In genomic region chr10:96129387-96130325, GRCh38 we compare ENCODE assay signal across 1 cellular context.
TF ChIP-seq lines count a peak whose summit lies in the region.

ZNF518A (plus strand) TSS chr10:96130297; CDS start chr10:96156323, 26,026 bp downstream.

TF ChIP-seq in HepG2, 621 proteins besides CTCF, POLR2A, EP300 and RAD21 (continued from another document and continues in another):
- TF ChIP-seq SMARCE1 (IDR thresholded peaks at IDR 0.05; ENCODE audit: borderline replicate concordance) = no peak
- TF ChIP-seq MXD3 (CRISPR knock-in tag; IDR thresholded peaks at IDR 0.05) = peak; percentile 58; the same call in 1 of the 2 replicates
- TF ChIP-seq ZNF12 (CRISPR knock-in tag; IDR thresholded peaks at IDR 0.05) = no peak
- peak; percentile 46 for TF ChIP-seq ZNF781 (CRISPR knock-in tag; IDR thresholded peaks at IDR 0.05; ENCODE audit: borderline replicate concordance, not compliant biosample characterization)
- TF ChIP-seq ZNF513 (CRISPR knock-in tag; conservative IDR thresholded peaks at IDR 0.05) = no peak
- no peak for TF ChIP-seq MTF1 (CRISPR knock-in tag; IDR thresholded peaks at IDR 0.05)
- TF ChIP-seq SRSF9 (IDR thresholded peaks at IDR 0.05; ENCODE audit: borderline replicate concordance, insufficient read depth, low read depth, low read length, poor library complexity, severe bottlenecking) = no peak
- no peak for TF ChIP-seq NFE2 (CRISPR knock-in tag; IDR thresholded peaks at IDR 0.05)
- peak; percentile 78 for TF ChIP-seq ZNF768 (CRISPR knock-in tag; IDR thresholded peaks at IDR 0.05)
- 0 out of 2 replicates have a peak, but pooled peaks have one; percentile 54 for TF ChIP-seq ZSCAN29 (CRISPR knock-in tag; conservative IDR thresholded peaks at IDR 0.05)
- TF ChIP-seq JUND (CRISPR knock-in tag; IDR thresholded peaks at IDR 0.05) = peak; percentile 50; the same call in 1 of the 2 replicates
- no peak; the same call in 1 of the 2 replicates for TF ChIP-seq ZSCAN5A (CRISPR knock-in tag; IDR thresholded peaks at IDR 0.05; ENCODE audit: borderline replicate concordance)
- no peak for TF ChIP-seq PRMT3 (CRISPR knock-in tag; IDR thresholded peaks at IDR 0.05; ENCODE audit: borderline replicate concordance, low read depth)
- no peak for TF ChIP-seq RBAK (CRISPR knock-in tag; IDR thresholded peaks at IDR 0.05)
- peak; percentile 76; the same call in 1 of the 2 replicates for TF ChIP-seq KDM4B (CRISPR knock-in tag; IDR thresholded peaks at IDR 0.05)
- TF ChIP-seq CREB3 (CRISPR knock-in tag; IDR thresholded peaks at IDR 0.05) = no peak
- no peak for TF ChIP-seq ZSCAN22 (CRISPR knock-in tag; IDR thresholded peaks at IDR 0.05)
- TF ChIP-seq ZNF501 (CRISPR knock-in tag; IDR thresholded peaks at IDR 0.05) = peak; percentile 86
- peak; percentile 73 to 94; a peak in 3 of 4 replicates for TF ChIP-seq HMGXB4 (CRISPR knock-in tag; IDR thresholded peaks at IDR 0.05; ENCODE audit: borderline replicate concordance in 1 of 2, low read depth in 1 of 2)
- no peak for TF ChIP-seq ZNF576 (CRISPR knock-in tag; IDR thresholded peaks at IDR 0.05)
- TF ChIP-seq ZSCAN30 (CRISPR knock-in tag; IDR thresholded peaks at IDR 0.05) = peak; percentile 85; the same call in 1 of the 2 replicates
- peak; percentile 62 for TF ChIP-seq ZBTB7B (CRISPR knock-in tag; IDR thresholded peaks at IDR 0.05)
- TF ChIP-seq SKIL (CRISPR knock-in tag; IDR thresholded peaks at IDR 0.05; ENCODE audit: borderline replicate concordance) = no peak
- no peak for TF ChIP-seq STAG1 (CRISPR knock-in tag; IDR thresholded peaks at IDR 0.05)
- peak; percentile 82; the same call in 1 of the 2 replicates for TF ChIP-seq ZNF580 (CRISPR knock-in tag; IDR thresholded peaks at IDR 0.05; ENCODE audit: borderline replicate concordance, low read depth)
- TF ChIP-seq ZNF709 (CRISPR knock-in tag; IDR thresholded peaks at IDR 0.05) = peak; percentile 65; the same call in 1 of the 2 replicates
- no peak; the same call in 1 of the 2 replicates for TF ChIP-seq ZNF503 (CRISPR knock-in tag; IDR thresholded peaks at IDR 0.05)
- no peak for TF ChIP-seq TOE1 (CRISPR knock-in tag; IDR thresholded peaks at IDR 0.05)
- peak; percentile 81; the same call in 1 of the 2 replicates for TF ChIP-seq MED1 (CRISPR knock-in tag; IDR thresholded peaks at IDR 0.05)
- peak; percentile 41; the same call in 1 of the 2 replicates for TF ChIP-seq ZFP41 (CRISPR knock-in tag; IDR thresholded peaks at IDR 0.05; ENCODE audit: borderline replicate concordance)
- TF ChIP-seq ZXDC (CRISPR knock-in tag; IDR thresholded peaks at IDR 0.05) = peak; percentile 93
- TF ChIP-seq PPARG (CRISPR knock-in tag; conservative IDR thresholded peaks at IDR 0.05) = no peak
- no peak for TF ChIP-seq SNAI1 (CRISPR knock-in tag; IDR thresholded peaks at IDR 0.05; ENCODE audit: borderline replicate concordance)
- TF ChIP-seq FOXK1 (CRISPR knock-in tag; IDR thresholded peaks at IDR 0.05; ENCODE audit: borderline replicate concordance, low read depth) = peak; percentile 55; the same call in 1 of the 2 replicates
- peak; percentile 61 for TF ChIP-seq ZNF317 (CRISPR knock-in tag; IDR thresholded peaks at IDR 0.05)
- TF ChIP-seq YEATS4 (CRISPR knock-in tag; IDR thresholded peaks at IDR 0.05; ENCODE audit: borderline replicate concordance) = peak; percentile 97
- TF ChIP-seq ZNF652 (CRISPR knock-in tag; IDR thresholded peaks at IDR 0.05; ENCODE audit: borderline replicate concordance, low read depth) = 0 out of 2 replicates have a peak, but pooled peaks have one; percentile 2
- TF ChIP-seq NBN (conservative IDR thresholded peaks at IDR 0.05) = no peak
- TF ChIP-seq FOXP1 (IDR thresholded peaks at IDR 0.05) = no peak
- TF ChIP-seq FOXP1 (CRISPR knock-in tag; IDR thresholded peaks at IDR 0.05) = no peak
- peak; percentile 69; the same call in 1 of the 2 replicates for TF ChIP-seq ZNF264 (CRISPR knock-in tag; IDR thresholded peaks at IDR 0.05)
- no peak for TF ChIP-seq ZNF569 (CRISPR knock-in tag; IDR thresholded peaks at IDR 0.05; ENCODE audit: borderline replicate concordance)
- TF ChIP-seq DNMT3B (CRISPR knock-in tag; conservative IDR thresholded peaks at IDR 0.05) = no peak
- no peak for TF ChIP-seq DPF2 (CRISPR knock-in tag; IDR thresholded peaks at IDR 0.05; ENCODE audit: borderline replicate concordance, low read depth)
- TF ChIP-seq ZNF460 (CRISPR knock-in tag; IDR thresholded peaks at IDR 0.05; ENCODE audit: borderline replicate concordance) = peak; percentile 31; the same call in 1 of the 2 replicates
- peak; percentile 71; the same call in 1 of the 2 replicates for TF ChIP-seq CBFB (CRISPR knock-in tag; IDR thresholded peaks at IDR 0.05)
- 0 out of 2 replicates have a peak, but pooled peaks have one; percentile 11 for TF ChIP-seq ARNT2 (CRISPR knock-in tag; IDR thresholded peaks at IDR 0.05; ENCODE audit: low read depth)
- TF ChIP-seq KLF15 (CRISPR knock-in tag; IDR thresholded peaks at IDR 0.05; ENCODE audit: borderline replicate concordance) = no peak
- no peak for TF ChIP-seq ZNF562 (CRISPR knock-in tag; IDR thresholded peaks at IDR 0.05; ENCODE audit: borderline replicate concordance)
- TF ChIP-seq HNRNPUL1 (IDR thresholded peaks at IDR 0.05; ENCODE audit: low read depth, low read length) = no peak
- TF ChIP-seq KLF12 (CRISPR knock-in tag; IDR thresholded peaks at IDR 0.05; ENCODE audit: borderline replicate concordance) = no peak; the same call in 1 of the 2 replicates
- TF ChIP-seq JARID2 (CRISPR knock-in tag; IDR thresholded peaks at IDR 0.05; ENCODE audit: insufficient replicate concordance) = no peak
- no peak for TF ChIP-seq ZMAT5 (CRISPR knock-in tag; IDR thresholded peaks at IDR 0.05; ENCODE audit: borderline replicate concordance, low read depth)
- TF ChIP-seq ZNF329 (CRISPR knock-in tag; IDR thresholded peaks at IDR 0.05; ENCODE audit: low read depth) = no peak
- TF ChIP-seq ZNF441 (CRISPR knock-in tag; IDR thresholded peaks at IDR 0.05; ENCODE audit: borderline replicate concordance) = peak; percentile 61; the same call in 1 of the 2 replicates
- TF ChIP-seq RBFOX2 (IDR thresholded peaks at IDR 0.05; ENCODE audit: low read depth, low read length) = peak; percentile 91
- TF ChIP-seq ESRRA (CRISPR knock-in tag; IDR thresholded peaks at IDR 0.05; ENCODE audit: low read depth) = peak; percentile 77
- TF ChIP-seq ZNF772 (CRISPR knock-in tag; IDR thresholded peaks at IDR 0.05) = peak; percentile 87; the same call in 1 of the 2 replicates
- peak; percentile 94 for TF ChIP-seq PHF8 (CRISPR knock-in tag; IDR thresholded peaks at IDR 0.05)
- TF ChIP-seq ZNF543 (CRISPR knock-in tag; IDR thresholded peaks at IDR 0.05) = peak; percentile 83
